Comparison of ENCODE assay signal across 26 cellular contexts in the genomic region with DNA sequence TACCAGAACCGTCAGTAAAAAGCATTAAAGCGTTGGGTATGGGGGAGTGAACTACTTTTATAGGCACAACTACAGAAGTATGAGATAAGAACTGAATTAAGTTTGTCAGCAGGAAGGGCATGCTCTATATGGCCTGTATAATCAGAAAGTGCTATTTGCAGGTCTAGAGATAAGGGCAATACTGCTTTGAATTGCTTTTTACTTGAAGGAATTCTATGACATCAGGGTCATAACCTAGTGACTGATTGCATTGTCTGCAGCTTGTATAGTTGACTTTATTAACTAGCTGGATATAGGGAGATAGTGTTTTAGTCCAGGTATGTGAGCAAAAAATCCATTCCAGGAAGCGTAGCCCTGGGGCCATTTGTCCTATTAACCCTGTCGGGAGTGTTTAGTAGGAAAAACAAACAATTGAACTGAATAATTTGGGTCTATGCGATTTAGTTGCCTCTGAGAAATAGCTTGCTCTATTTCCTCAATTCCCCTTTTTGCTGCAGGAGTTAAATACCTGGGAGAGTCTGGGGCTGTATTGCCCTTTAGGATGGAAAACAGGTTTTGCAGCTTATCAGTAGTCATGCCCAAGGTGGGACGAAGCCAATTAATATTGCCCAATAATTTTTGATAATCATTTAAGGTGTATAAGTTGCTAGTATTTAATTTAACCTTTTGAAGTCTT. TPM values are rescaled to one million over a fixed set of nuclear protein-coding genes. Genes with fewer than 3 reads are reported as not detected.
"Had no signal": no experiment of that assay in that cellular context is flagged by ENCODE, and none has a peak within 500 bp of the region (broad histone marks: within the 10 kb centered on the region; RNA-seq: fewer than 3 reads in every experiment).

No MANE protein-coding gene starts in this region.

- H3K4me1 Mint-ChIP-seq: neural progenitor cell; stimulated activated naive B cell treated with anti-CD40 and anti-IgM and Interleukin-4, amounts not matched to agents 10 μg/mL and 1 μg/mL and 100 μg/mL, for 72 hours had no signal

- H3K36me3 ChIP-seq: neural progenitor cell had no signal

- H3K4me3 ChIP-seq: ascending aorta, coronary artery, lung, neural progenitor cell, thoracic aorta had no signal

- FAIRE-seq: endometrium, keratinocyte, urothelium cell line had no signal

- H3K4me3 Mint-ChIP-seq: central memory CD8-positive, alpha-beta T cell; neural progenitor cell; stimulated activated naive B cell treated with anti-CD40 and anti-IgM and Interleukin-4, amounts not matched to agents 10 μg/mL and 1 μg/mL and 100 μg/mL, for 72 hours had no signal

- DNase-seq: activated CD4-positive, alpha-beta T cell treated with anti-CD3 and anti-CD28 coated beads for 1 hour; activated CD8-positive, alpha-beta memory T cell treated with anti-CD3 and anti-CD28 coated beads for 24 hours; activated CD8-positive, alpha-beta memory T cell treated with anti-CD3 and anti-CD28 coated beads, Interleukin-2, amount 50 U/mL, for 48 hours; activated effector memory CD4-positive, alpha-beta T cell treated with anti-CD3 and anti-CD28 coated beads, Interleukin-2, amount 50 U/mL, for 16 hours; activated naive CD4-positive, alpha-beta T cell treated with anti-CD3 and anti-CD28 coated beads, Interleukin-2, amount 50 U/mL, for 16 hours; activated T-cell treated with anti-CD3 and anti-CD28 coated beads, Interleukin-2, amount 50 U/mL, for 48 hours; foreskin melanocyte; midbrain; stimulated activated CD4-positive, alpha-beta T cell treated with anti-CD3 and anti-CD28 coated beads, Interleukin-4, amount 100 ng/mL, for 4 hours; stimulated activated naive B cell treated with anti-CD40 and anti-IgM and Interleukin-4, amounts not matched to agents 10 μg/mL and 1 μg/mL and 100 μg/mL, for 72 hours; T-helper 1 cell; T-helper 9 cell had no signal

- H3K27ac Mint-ChIP-seq: neural progenitor cell; stimulated activated naive B cell treated with anti-CD40 and anti-IgM and Interleukin-4, amounts not matched to agents 10 μg/mL and 1 μg/mL and 100 μg/mL, for 72 hours had no signal

- H3K27me3 Mint-ChIP-seq: central memory CD8-positive, alpha-beta T cell; stimulated activated naive B cell treated with anti-CD40 and anti-IgM and Interleukin-4, amounts not matched to agents 10 μg/mL and 1 μg/mL and 100 μg/mL, for 72 hours had no signal

- H3K27ac ChIP-seq: ascending aorta, coronary artery, neural progenitor cell, thoracic aorta, VCaP had no signal

- ATAC-seq: left lobe of liver; sciatic nerve; stimulated activated naive B cell treated with anti-CD40 and anti-IgM and Interleukin-4, amounts not matched to agents 10 μg/mL and 1 μg/mL and 100 μg/mL, for 72 hours had no signal

- H3K4me1 ChIP-seq: ascending aorta, neural progenitor cell had no signal

- H3K27me3 ChIP-seq: ascending aorta, neural progenitor cell had no signal

RNA-seq across cellular contexts. Expression of a gene that starts 30.0 kb away (rescaled TPM):
- polyA plus RNA-seq: keratinocyte had no signal

RNA-seq across cellular contexts. Expression of a gene that starts 57.5 kb away (rescaled TPM):
- total RNA-seq: osteoblast, pulmonary artery endothelial cell had no signal
- polyA plus RNA-seq: keratinocyte had no signal
